In the genomic region with DNA sequence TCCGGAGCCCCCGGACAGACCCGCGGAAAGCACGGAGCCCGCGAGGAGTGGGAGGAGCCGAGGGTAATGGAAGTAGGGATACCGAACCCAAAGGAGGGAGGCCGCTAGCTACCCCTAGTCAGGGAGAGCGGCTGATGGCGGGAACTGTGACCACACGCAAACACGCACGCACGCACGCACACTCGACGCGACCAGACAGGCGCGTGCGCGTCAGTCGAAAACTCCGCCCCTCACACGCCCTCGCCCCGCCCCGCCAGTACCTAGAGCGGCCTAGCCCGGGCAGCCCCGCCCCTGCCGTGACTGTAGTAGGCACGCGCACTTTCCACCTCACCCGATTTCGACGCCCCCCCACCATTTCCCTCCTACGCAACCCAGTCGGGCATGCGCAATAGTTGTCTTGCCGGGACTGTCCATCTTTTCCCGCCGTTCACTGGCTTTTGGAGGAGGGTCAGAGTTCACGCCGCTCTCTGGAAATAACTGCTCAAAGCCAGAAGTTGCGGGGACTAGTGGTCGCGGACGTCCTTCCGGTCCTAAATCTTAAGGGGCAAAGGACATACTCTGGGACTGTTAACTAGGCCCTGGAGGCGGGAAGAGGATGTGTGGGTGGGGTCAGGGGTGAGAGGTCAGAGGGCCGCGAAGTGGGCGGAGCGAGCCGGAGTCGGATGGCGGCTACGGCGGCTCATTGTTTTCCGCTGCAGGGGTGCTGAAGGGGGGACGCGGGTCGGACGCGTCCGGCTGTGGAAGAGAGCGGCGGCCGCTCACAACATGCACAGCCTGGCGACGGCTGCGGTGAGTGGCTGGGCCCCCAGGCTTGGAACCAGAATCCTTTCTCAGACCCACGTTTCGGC, we compare ENCODE assay signal across 8 cellular contexts. TPM values are rescaled to one million over a fixed set of nuclear protein-coding genes. Genes with fewer than 3 reads are reported as not detected.
A peak's percentile ranks its signal among the peaks of the same experiment; 100 is the strongest.
DNase-seq lines count a peak whose midpoint lies in the region; ATAC-seq and TF ChIP-seq lines count a peak whose summit lies in the region.

A gene with protein sequence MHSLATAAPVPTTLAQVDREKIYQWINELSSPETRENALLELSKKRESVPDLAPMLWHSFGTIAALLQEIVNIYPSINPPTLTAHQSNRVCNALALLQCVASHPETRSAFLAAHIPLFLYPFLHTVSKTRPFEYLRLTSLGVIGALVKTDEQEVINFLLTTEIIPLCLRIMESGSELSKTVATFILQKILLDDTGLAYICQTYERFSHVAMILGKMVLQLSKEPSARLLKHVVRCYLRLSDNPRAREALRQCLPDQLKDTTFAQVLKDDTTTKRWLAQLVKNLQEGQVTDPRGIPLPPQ (plus strand): TSS at position 650 of the 848 bp plus-strand sequence. CDS start 116 bp downstream, at position 766.
A gene with protein sequence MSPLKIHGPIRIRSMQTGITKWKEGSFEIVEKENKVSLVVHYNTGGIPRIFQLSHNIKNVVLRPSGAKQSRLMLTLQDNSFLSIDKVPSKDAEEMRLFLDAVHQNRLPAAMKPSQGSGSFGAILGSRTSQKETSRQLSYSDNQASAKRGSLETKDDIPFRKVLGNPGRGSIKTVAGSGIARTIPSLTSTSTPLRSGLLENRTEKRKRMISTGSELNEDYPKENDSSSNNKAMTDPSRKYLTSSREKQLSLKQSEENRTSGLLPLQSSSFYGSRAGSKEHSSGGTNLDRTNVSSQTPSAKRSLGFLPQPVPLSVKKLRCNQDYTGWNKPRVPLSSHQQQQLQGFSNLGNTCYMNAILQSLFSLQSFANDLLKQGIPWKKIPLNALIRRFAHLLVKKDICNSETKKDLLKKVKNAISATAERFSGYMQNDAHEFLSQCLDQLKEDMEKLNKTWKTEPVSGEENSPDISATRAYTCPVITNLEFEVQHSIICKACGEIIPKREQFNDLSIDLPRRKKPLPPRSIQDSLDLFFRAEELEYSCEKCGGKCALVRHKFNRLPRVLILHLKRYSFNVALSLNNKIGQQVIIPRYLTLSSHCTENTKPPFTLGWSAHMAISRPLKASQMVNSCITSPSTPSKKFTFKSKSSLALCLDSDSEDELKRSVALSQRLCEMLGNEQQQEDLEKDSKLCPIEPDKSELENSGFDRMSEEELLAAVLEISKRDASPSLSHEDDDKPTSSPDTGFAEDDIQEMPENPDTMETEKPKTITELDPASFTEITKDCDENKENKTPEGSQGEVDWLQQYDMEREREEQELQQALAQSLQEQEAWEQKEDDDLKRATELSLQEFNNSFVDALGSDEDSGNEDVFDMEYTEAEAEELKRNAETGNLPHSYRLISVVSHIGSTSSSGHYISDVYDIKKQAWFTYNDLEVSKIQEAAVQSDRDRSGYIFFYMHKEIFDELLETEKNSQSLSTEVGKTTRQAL (minus strand): TSS at position 162 of the 848 bp plus-strand sequence. CDS start 9,698 bp downstream, outside the sequence.

- H3K9me3 Mint-ChIP-seq in T-helper 1 cell treated with Interleukin-12 subunit alpha and Interleukin-12 subunit beta and Interleukin-4 antibody, amounts not matched to agents 30 μg/mL and 1 μg/mL, for 36 hours, result no peaks in the 10 kb centered on the region
- H3K9me3 Mint-ChIP-seq in progenitor cell of endocrine pancreas (ENCODE audit: low read depth), result no peaks in the 10 kb centered on the region

- peak; percentile 74 for ATAC-seq in HG02884 (IDR thresholded peaks at IDR 0.05; ENCODE audit: unreplicated experiment)
- peak; percentile 97 to 99 for ATAC-seq in left cardiac atrium

- peak within 1 kb of the TSS; percentile 88 for H3K4me3 Mint-ChIP-seq in T-helper 1 cell treated with Interleukin-12 subunit alpha and Interleukin-12 subunit beta and Interleukin-4 antibody, amounts not matched to agents 30 μg/mL and 1 μg/mL, for 36 hours
- peak within 1 kb of the TSS; percentile 88 for H3K4me3 Mint-ChIP-seq in progenitor cell of endocrine pancreas (ENCODE audit: low read depth)

- intact Hi-C loops in left cardiac atrium (cut with DNase I), result no loop called here

- H3K27me3 Mint-ChIP-seq in T-helper 1 cell treated with Interleukin-12 subunit alpha and Interleukin-12 subunit beta and Interleukin-4 antibody, amounts not matched to agents 30 μg/mL and 1 μg/mL, for 36 hours (ENCODE audit: low read depth), result no peaks in the 10 kb centered on the region
- no peaks in the 10 kb centered on the region for H3K27me3 Mint-ChIP-seq in progenitor cell of endocrine pancreas

- H3K36me3 Mint-ChIP-seq in T-helper 1 cell treated with Interleukin-12 subunit alpha and Interleukin-12 subunit beta and Interleukin-4 antibody, amounts not matched to agents 30 μg/mL and 1 μg/mL, for 36 hours (ENCODE audit: low read depth), result peaks cover 36% of the 10 kb centered on the region
- peaks cover 5% of the 10 kb centered on the region for H3K36me3 Mint-ChIP-seq in progenitor cell of endocrine pancreas (ENCODE audit: insufficient read depth)

- TF ChIP-seq CTCF in GM13977 (IDR thresholded peaks at IDR 0.05; ENCODE audit: extremely low read depth, insufficient read depth, missing control alignments) (no peak), progenitor cell of endocrine pancreas (IDR thresholded peaks at IDR 0.05; ENCODE audit: unreplicated experiment) (no peak)

- in situ Hi-C loops in GM13977 (cut with MboI; ENCODE audit: low pct_unique_long_range_greater_than_20kb, low sequenced_read_pairs, unreplicated experiment), result no loop called here

- H3K27ac Mint-ChIP-seq in T-helper 1 cell treated with Interleukin-12 subunit alpha and Interleukin-12 subunit beta and Interleukin-4 antibody, amounts not matched to agents 30 μg/mL and 1 μg/mL, for 36 hours, result peak within 1 kb of the TSS; percentile 85
- H3K27ac Mint-ChIP-seq in progenitor cell of endocrine pancreas, result peak within 1 kb of the TSS; percentile 100

- DNase-seq in GM13977 (ENCODE audit: low spot score) (peak; percentile 95), NCI-H1694 (lab: John Stamatoyannopoulos, UW) (peak; percentile 97), amniotic stem cell (lab: John Stamatoyannopoulos, UW) (peak; percentile 96), left cardiac atrium (peak; percentile 100), progenitor cell of endocrine pancreas (ENCODE audit: low spot score, unreplicated experiment) (peak; percentile 99), ureter (ENCODE audit: low spot score) (peak; percentile 100)

- H3K4me1 Mint-ChIP-seq in T-helper 1 cell treated with Interleukin-12 subunit alpha and Interleukin-12 subunit beta and Interleukin-4 antibody, amounts not matched to agents 30 μg/mL and 1 μg/mL, for 36 hours (ENCODE audit: low read depth), result peaks cover 44% of the 10 kb centered on the region
- peaks cover 29% of the 10 kb centered on the region for H3K4me1 Mint-ChIP-seq in progenitor cell of endocrine pancreas (ENCODE audit: low read depth)

RNA-seq across cellular contexts. Expression of the first gene that starts in this region (rescaled TPM):
- total RNA-seq in left cardiac atrium (10 to 100 TPM; 16.3 to 23.8 TPM), progenitor cell of endocrine pancreas (71.0 and 72.3 TPM in 2 replicates), ureter (59.6 TPM)

RNA-seq across cellular contexts. Expression of the second gene that starts in this region (rescaled TPM):
- total RNA-seq in left cardiac atrium, result 1 to 10 TPM; 5.6 to 9.4 TPM
- total RNA-seq in progenitor cell of endocrine pancreas, result 25.5 and 26.4 TPM in 2 replicates
- total RNA-seq in ureter, result 24.8 TPM

Comparison
In these comparisons a context has a peak if more than half of its experiments do, and no peak if none do; other contexts are left out.
1. Peak in every context shown above with its lines: DNase-seq and ATAC-seq.